ENCODE assay signal across 14 cellular contexts in genomic region chr22:36320553-36320952, GRCh38.
DNase-seq lines count a peak whose midpoint lies in the region; ATAC-seq and TF ChIP-seq lines count a peak whose summit lies in the region.
"Had no signal": no experiment of that assay in that cellular context is flagged by ENCODE, and none has a peak within 500 bp of the region (broad histone marks: within the 10 kb centered on the region; RNA-seq: fewer than 3 reads in every experiment).

No MANE protein-coding gene starts in this region.

- WGBS in spleen, 5 donors = 69 to 90% (median 80%) methylated on average over 9 of the region's 9 CpGs

- no peaks in the 10 kb centered on the region for H3K9me3 ChIP-seq in RWPE2 (ENCODE audit: severe bottlenecking)
- no peaks in the 10 kb centered on the region for H3K9me3 ChIP-seq in spleen

- ATAC-seq in RWPE2 (ENCODE audit: low read depth) = no peak
- no peak for ATAC-seq in left ventricle myocardium superior
- no peak for ATAC-seq in GM21576 (IDR thresholded peaks at IDR 0.05; ENCODE audit: unreplicated experiment)
- ATAC-seq: esophagus mucosa had no signal

- intact Hi-C loops in left ventricle myocardium superior (cut with micrococcal nuclease) (loop anchor here (5.0 kb wide), 1 partner anchor 67 kb away; the partner anchor contains the start of gene MYH9), spleen (cut with DNase I; ENCODE audit: low total_unique reads) (no loop called here)

- H3K27ac ChIP-seq in RWPE2 (ENCODE audit: poor library complexity, severe bottlenecking) (peak overlapping the region; percentile 100), spleen (peak overlapping the region; percentile 66 to 97 (median 92))
- H3K27ac ChIP-seq: 22Rv1 had no signal

- H3K4me1 ChIP-seq in RWPE2 (ENCODE audit: insufficient read depth, poor library complexity, severe bottlenecking) (peaks cover 10% of the 10 kb centered on the region), spleen (peaks cover 24 to 90% (median 58%) of the 10 kb centered on the region in 6 donors)

- DNase-seq in NCI-H2196 (lab: John Stamatoyannopoulos, UW; ENCODE audit: unreplicated experiment) (peak; percentile 9), NCI-H2196 treated with DMSO at 0.1 percent for 48 hours (lab: John Stamatoyannopoulos, UW; ENCODE audit: unreplicated experiment) (no peak), RWPE2 (ENCODE audit: low spot score) (no peak), left ventricle myocardium superior (peak; percentile 26), spleen (no peak), NCI-H2227 (lab: John Stamatoyannopoulos, UW; ENCODE audit: unreplicated experiment) (no peak), NCI-H82 (lab: John Stamatoyannopoulos, UW) (no peak)
- DNase-seq: activated CD4-positive, CD25-positive, alpha-beta regulatory T cell; H7; NCI-H2081; stimulated activated CD4-positive, alpha-beta T cell treated with anti-CD3 and anti-CD28 coated beads, Interleukin-4, amount 100 ng/mL, for 4 hours had no signal

- H3K27me3 ChIP-seq in RWPE2 (ENCODE audit: insufficient read depth, poor library complexity, severe bottlenecking) = no peaks in the 10 kb centered on the region
- H3K27me3 ChIP-seq in spleen (replicated peaks in 1 of 7) = no peaks in the 10 kb centered on the region

- H3K36me3 ChIP-seq in RWPE2 (ENCODE audit: low read depth) = peaks cover 100% of the 10 kb centered on the region
- peaks cover 6 to 100% (median 97%) of the 10 kb centered on the region in 6 donors for H3K36me3 ChIP-seq in spleen

- no peak for TF ChIP-seq POLR2A in spleen (IDR thresholded peaks at IDR 0.05)

- TF ChIP-seq CTCF in RWPE2 (IDR thresholded peaks at IDR 0.05; ENCODE audit: poor library complexity, severe bottlenecking) (no peak), spleen (IDR thresholded peaks at IDR 0.05 in 8 of 11, conservative IDR thresholded peaks at IDR 0.05 in 3 of 11) (no peak)

- H3K4me3 ChIP-seq in RWPE2 (ENCODE audit: severe bottlenecking) (no peak overlapping the region), spleen (no peak overlapping the region)

Comparison
In these comparisons a context has a peak if more than half of its experiments do, and no peak if none do; other contexts are left out.
1. DNase-seq: peak in NCI-H2196 (single experiment) and left ventricle myocardium superior (single experiment); none in NCI-H2196 treated with DMSO at 0.1 percent for 48 hours (single experiment), RWPE2 (single experiment), spleen (single experiment), NCI-H2227 (single experiment) and NCI-H82 (single experiment).